In the genomic region with DNA sequence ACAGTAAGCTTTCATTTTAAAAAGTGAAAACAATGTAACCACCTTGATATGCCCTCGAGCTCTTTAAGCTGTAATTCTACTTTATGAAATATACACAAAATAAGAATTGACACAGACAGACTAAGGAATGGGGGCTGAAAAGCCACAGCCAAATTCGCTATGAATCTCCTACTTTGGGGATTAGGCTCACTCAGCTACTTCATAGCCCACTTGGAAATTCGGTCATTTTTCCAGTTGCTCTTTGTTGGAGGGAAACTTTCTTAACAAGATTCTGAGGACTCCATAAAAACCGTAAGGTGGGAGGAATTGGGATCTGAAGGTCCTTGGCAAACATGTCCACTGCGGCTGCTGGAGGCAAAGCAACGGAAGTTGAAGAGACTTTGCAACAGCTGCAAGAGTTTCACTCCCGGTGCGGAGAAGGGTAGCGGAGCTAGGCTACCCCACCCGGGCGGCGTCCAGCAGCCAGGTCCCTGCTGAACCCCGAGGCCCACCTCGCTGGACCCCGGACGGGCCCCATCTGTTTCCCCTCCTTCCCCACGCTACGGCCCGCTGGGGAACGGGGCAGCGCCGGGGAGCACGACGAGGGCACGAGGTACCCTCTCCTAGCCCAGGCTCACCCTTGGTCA, we compare ENCODE assay signal across 9 cellular contexts. TPM values are rescaled to one million over a fixed set of nuclear protein-coding genes. Genes with fewer than 3 reads are reported as not detected.
A peak's percentile ranks its signal among the peaks of the same experiment; 100 is the strongest.
DNase-seq lines count a peak whose midpoint lies in the region; ATAC-seq, FAIRE-seq and TF ChIP-seq lines count a peak whose summit lies in the region.
"Had no signal": no experiment of that assay in that cellular context is flagged by ENCODE, and none has a peak within 500 bp of the region (broad histone marks: within the 10 kb centered on the region; RNA-seq: fewer than 3 reads in every experiment).

No MANE protein-coding gene starts in this region.

- H3K27me3 ChIP-seq in KMS-11 (ENCODE audit: insufficient read depth, low read depth) (no peaks in the 10 kb centered on the region), osteoblast (ENCODE audit: insufficient read depth, low read length) (no peaks in the 10 kb centered on the region)

- H3K4me1 ChIP-seq in KMS-11 (ENCODE audit: low read depth, poor library complexity, severe bottlenecking) (peaks cover 25% of the 10 kb centered on the region), osteoblast (ENCODE audit: insufficient read depth, low read length) (peaks cover 10% of the 10 kb centered on the region)

- H3K4me3 ChIP-seq in KMS-11 (IDR thresholded peaks at IDR 0.05; ENCODE audit: insufficient read depth, low read depth, low read length) (peak overlapping the region; percentile 84), osteoblast (ENCODE audit: insufficient read depth, low read length) (peak overlapping the region; percentile 73)

- no peak for TF ChIP-seq CTCF in KMS-11 (conservative IDR thresholded peaks at IDR 0.05; ENCODE audit: low read depth, low read length)
- no peak for TF ChIP-seq CTCF in osteoblast (IDR thresholded peaks at IDR 0.05; ENCODE audit: extremely low read depth, low read depth, low read length)

- no peaks in the 10 kb centered on the region for H3K27me3 Mint-ChIP-seq in activated T-cell treated with anti-CD3 and anti-CD28 coated beads, Interleukin-2, amount 50 U/mL, for 24 hours

- peak overlapping the region; percentile 93 for H3K4me3 Mint-ChIP-seq in activated T-cell treated with anti-CD3 and anti-CD28 coated beads, Interleukin-2, amount 50 U/mL, for 24 hours

- H3K9me3 Mint-ChIP-seq in activated T-cell treated with anti-CD3 and anti-CD28 coated beads, Interleukin-2, amount 50 U/mL, for 24 hours, result no peaks in the 10 kb centered on the region

- peak overlapping the region; percentile 92 for H3K27ac Mint-ChIP-seq in activated T-cell treated with anti-CD3 and anti-CD28 coated beads, Interleukin-2, amount 50 U/mL, for 24 hours

- H3K79me2 ChIP-seq in KMS-11 (ENCODE audit: insufficient read depth, low read depth) (peaks cover 15% of the 10 kb centered on the region; the same call in 1 of the 2 replicates), osteoblast (ENCODE audit: insufficient read depth, low read length) (peaks cover 70% of the 10 kb centered on the region)

- no peaks in the 10 kb centered on the region for H3K9me3 ChIP-seq in osteoblast (ENCODE audit: low read depth, low read length)

- ATAC-seq in GM21619 (IDR thresholded peaks at IDR 0.05; ENCODE audit: unreplicated experiment), result peak; percentile 28

- H2AFZ ChIP-seq in KMS-11 (ENCODE audit: low read depth), result peak overlapping the region; percentile 85; the same call in 1 of the 2 replicates
- H2AFZ ChIP-seq in osteoblast (ENCODE audit: low read length), result peak overlapping the region; percentile 52

- FAIRE-seq in RCC 7860 (lab: Jason Lieb, UNC), result no peak

- H3K4me1 Mint-ChIP-seq in activated T-cell treated with anti-CD3 and anti-CD28 coated beads, Interleukin-2, amount 50 U/mL, for 24 hours (ENCODE audit: low read depth), result peaks cover 40% of the 10 kb centered on the region

- H3K36me3 ChIP-seq in KMS-11 (ENCODE audit: insufficient read depth) (no peaks in the 10 kb centered on the region), osteoblast (ENCODE audit: insufficient read depth, low read length) (no peaks in the 10 kb centered on the region)

- DNase-seq in Daoy (ENCODE audit: low read depth) (peak; percentile 39), fibroblast of peridontal ligament (ENCODE audit: extremely low read depth) (peak; percentile 23), osteoblast (ENCODE audit: insufficient read length, low spot score, missing footprints) (peak; percentile 72), RCC 7860 (ENCODE audit: low spot score) (no peak), NCI-H526 treated with DMSO at 0.1 percent for 48 hours (lab: John Stamatoyannopoulos, UW) (no peak)
- peak; percentile 61 for DNase-seq in activated T-cell treated with anti-CD3 and anti-CD28 coated beads, Interleukin-2, amount 50 U/mL, for 24 hours

- H3K36me3 Mint-ChIP-seq in activated T-cell treated with anti-CD3 and anti-CD28 coated beads, Interleukin-2, amount 50 U/mL, for 24 hours (ENCODE audit: low read depth), result peaks cover 38% of the 10 kb centered on the region

- H3K4me2 ChIP-seq in KMS-11 (peak overlapping the region; percentile 71), osteoblast (ENCODE audit: insufficient read depth, low read length) (peak overlapping the region; percentile 84)

- no peak overlapping the region for H3K27ac ChIP-seq in KMS-11
- H3K27ac ChIP-seq in osteoblast (ENCODE audit: low read depth, low read length), result peak overlapping the region; percentile 7

- H4K20me1 ChIP-seq in KMS-11 (ENCODE audit: insufficient read depth) (no peaks in the 10 kb centered on the region), osteoblast (ENCODE audit: insufficient read depth, low read length) (peaks cover 4% of the 10 kb centered on the region)

- peak overlapping the region; percentile 51; the same call in 1 of the 2 replicates for H3K9ac ChIP-seq in KMS-11

RNA-seq across cellular contexts. Expression of gene MYCBP, which starts 0.6 kb away (rescaled TPM):
- 56.9 and 60.0 TPM in 2 replicates for total RNA-seq in Daoy (2014; rRNA removed; shearing (Covaris generic))
- 2.1 and 2.5 TPM in 2 replicates for total RNA-seq in osteoblast

RNA-seq across cellular contexts. Expression of gene GJA9, which starts 8.9 kb away (rescaled TPM):
- total RNA-seq in Daoy (2014; rRNA removed; shearing (Covaris generic)), result not detected in 2 replicates
- not detected in 2 replicates for total RNA-seq in osteoblast
- total RNA-seq: T-helper 2 cell treated with Interferon-gamma antibody and Interleukin-4, amounts not matched to agents 100 ng/mL and 5 ng/mL, for 36 hours had no signal

RNA-seq across cellular contexts. Expression of gene RRAGC, which starts 12.9 kb away (rescaled TPM):
- total RNA-seq in Daoy (2014; rRNA removed; shearing (Covaris generic)), result 10.1 and 11.5 TPM in 2 replicates
- total RNA-seq in osteoblast, result 57.9 and 64.5 TPM in 2 replicates

Comparison
In these comparisons a context has a peak if more than half of its experiments do, and no peak if none do; other contexts are left out.
1. DNase-seq: peak in Daoy (single experiment), activated T-cell treated with anti-CD3 and anti-CD28 coated beads, Interleukin-2, amount 50 U/mL, for 24 hours (single experiment), fibroblast of peridontal ligament (single experiment) and osteoblast (single experiment); none in RCC 7860 (single experiment) and NCI-H526 treated with DMSO at 0.1 percent for 48 hours (single experiment).
2. RNA of gene MYCBP, which starts 0.6 kb away (total RNA-seq): 56.9 to 60.0 TPM in Daoy; 2.1 to 2.5 TPM in osteoblast; every median in the first group is over 10 times any median in the second.